ENCODE assay signal across 1 cellular context in the genomic region with DNA sequence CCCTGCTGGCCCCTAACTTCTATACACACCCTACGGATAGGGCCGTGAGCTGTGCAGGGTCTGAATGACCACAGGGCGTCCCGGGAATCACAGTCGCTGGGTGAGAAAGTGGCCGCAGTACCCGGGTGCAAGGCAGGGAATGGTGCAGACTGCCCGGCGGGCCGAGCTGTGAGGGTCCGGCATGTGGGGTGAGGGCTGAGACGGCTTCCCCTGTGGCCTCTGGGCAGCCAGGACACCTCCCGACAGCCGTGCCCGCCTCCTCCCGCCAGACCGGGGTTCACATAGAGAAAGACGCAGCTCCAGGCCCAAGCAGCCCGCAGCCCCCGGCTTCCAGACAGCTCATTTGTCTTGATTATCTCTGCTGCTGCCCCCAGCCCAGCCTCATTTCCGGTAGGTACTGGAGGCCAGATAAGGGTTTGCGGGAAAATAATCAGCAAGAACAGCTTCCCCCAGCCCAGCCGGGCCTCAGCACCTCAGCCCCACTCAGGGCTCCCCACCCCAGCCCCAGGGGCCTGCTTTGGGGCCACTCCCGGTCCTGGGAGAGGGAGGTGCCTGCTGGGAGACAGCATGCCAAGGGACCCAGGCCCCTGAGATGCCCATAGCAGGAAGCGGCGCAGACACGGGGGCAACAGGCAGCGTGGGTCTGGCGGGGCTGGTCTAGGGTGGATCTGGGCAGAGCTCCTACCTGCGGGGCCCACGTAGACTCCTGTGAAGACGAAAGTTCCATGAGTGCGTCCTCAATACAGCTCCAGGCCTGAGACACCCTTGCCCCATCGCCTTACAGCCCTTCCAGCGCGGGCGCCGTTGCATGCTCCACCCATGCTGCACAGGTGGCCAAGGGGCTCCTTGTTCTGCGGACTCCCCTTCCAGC.
TF ChIP-seq lines count a peak whose summit lies in the region.

No MANE protein-coding gene starts in this region.

TF ChIP-seq in K562, 482 proteins besides CTCF, POLR2A, EP300 and RAD21 (continued from another document and continues in another):
- TF ChIP-seq ZBTB40 (IDR thresholded peaks at IDR 0.05) (no peak), ZBTB40 (CRISPR knock-in tag; IDR thresholded peaks at IDR 0.05) (no peak), HES1 (IDR thresholded peaks at IDR 0.05; ENCODE audit: low read depth) (peak; percentile 86), ZNF175 (CRISPR knock-in tag; IDR thresholded peaks at IDR 0.05; ENCODE audit: low read depth) (no peak), ATF4 (CRISPR knock-in tag; IDR thresholded peaks at IDR 0.05) (peak; percentile 51; the same call in 1 of the 2 replicates), SOX6 (IDR thresholded peaks at IDR 0.05) (peak; percentile 83), PHB2 (IDR thresholded peaks at IDR 0.05; ENCODE audit: low read depth) (peak; percentile 75; the same call in 1 of the 2 replicates), FOSL1 (tag; conservative IDR thresholded peaks at IDR 0.05) (no peak; the same call in 1 of the 2 replicates), ZNF609 (CRISPR knock-in tag; IDR thresholded peaks at IDR 0.05; ENCODE audit: borderline replicate concordance) (no peak), STAT5B (CRISPR knock-in tag; IDR thresholded peaks at IDR 0.05) (no peak), MEF2D (tag; conservative IDR thresholded peaks at IDR 0.05; ENCODE audit: low read depth) (no peak), NCOA6 (IDR thresholded peaks at IDR 0.05) (no peak), FOXK1 (CRISPR knock-in tag; IDR thresholded peaks at IDR 0.05; ENCODE audit: borderline replicate concordance) (no peak), PCBP1 (IDR thresholded peaks at IDR 0.05; ENCODE audit: low read depth, low read length, poor library complexity, severe bottlenecking) (no peak), ESRRB (CRISPR knock-in tag; IDR thresholded peaks at IDR 0.05; ENCODE audit: borderline replicate concordance) (no peak), HCFC1 (IDR thresholded peaks at IDR 0.05; ENCODE audit: low read depth, low read length) (no peak), FOXM1 (IDR thresholded peaks at IDR 0.05; ENCODE audit: low read depth) (peak; percentile 89), FOXM1 (CRISPR knock-in tag; IDR thresholded peaks at IDR 0.05; ENCODE audit: low read depth) (no peak), HMGN3 (IDR thresholded peaks at IDR 0.05; ENCODE audit: borderline replicate concordance, extremely low read depth, insufficient read length, low read depth, low read length) (peak; percentile 94), SIN3B (IDR thresholded peaks at IDR 0.05; ENCODE audit: low read depth) (no peak), RBM17 (IDR thresholded peaks at IDR 0.05; ENCODE audit: borderline replicate concordance, low read depth, low read length) (no peak), TEAD4 (IDR thresholded peaks at IDR 0.05; ENCODE audit: low read length) (peak; percentile 97), TEAD4 (CRISPR knock-in tag; IDR thresholded peaks at IDR 0.05; ENCODE audit: borderline replicate concordance) (no peak), NEUROD1 (IDR thresholded peaks at IDR 0.05; ENCODE audit: borderline replicate concordance, low read depth, low read length, partially characterized antibody) (no peak), STAT5A (IDR thresholded peaks at IDR 0.05; ENCODE audit: borderline replicate concordance, low read length) (peak; percentile 83), CREB3L1 (IDR thresholded peaks at IDR 0.05; ENCODE audit: borderline replicate concordance, low read depth) (no peak), PRMT5 (CRISPR knock-in tag; IDR thresholded peaks at IDR 0.05) (no peak)
- TF ChIP-seq, protein P1, sequence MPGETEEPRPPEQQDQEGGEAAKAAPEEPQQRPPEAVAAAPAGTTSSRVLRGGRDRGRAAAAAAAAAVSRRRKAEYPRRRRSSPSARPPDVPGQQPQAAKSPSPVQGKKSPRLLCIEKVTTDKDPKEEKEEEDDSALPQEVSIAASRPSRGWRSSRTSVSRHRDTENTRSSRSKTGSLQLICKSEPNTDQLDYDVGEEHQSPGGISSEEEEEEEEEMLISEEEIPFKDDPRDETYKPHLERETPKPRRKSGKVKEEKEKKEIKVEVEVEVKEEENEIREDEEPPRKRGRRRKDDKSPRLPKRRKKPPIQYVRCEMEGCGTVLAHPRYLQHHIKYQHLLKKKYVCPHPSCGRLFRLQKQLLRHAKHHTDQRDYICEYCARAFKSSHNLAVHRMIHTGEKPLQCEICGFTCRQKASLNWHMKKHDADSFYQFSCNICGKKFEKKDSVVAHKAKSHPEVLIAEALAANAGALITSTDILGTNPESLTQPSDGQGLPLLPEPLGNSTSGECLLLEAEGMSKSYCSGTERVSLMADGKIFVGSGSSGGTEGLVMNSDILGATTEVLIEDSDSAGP (CRISPR knock-in tag; IDR thresholded peaks at IDR 0.05): no peak
- TF ChIP-seq, protein P2, sequence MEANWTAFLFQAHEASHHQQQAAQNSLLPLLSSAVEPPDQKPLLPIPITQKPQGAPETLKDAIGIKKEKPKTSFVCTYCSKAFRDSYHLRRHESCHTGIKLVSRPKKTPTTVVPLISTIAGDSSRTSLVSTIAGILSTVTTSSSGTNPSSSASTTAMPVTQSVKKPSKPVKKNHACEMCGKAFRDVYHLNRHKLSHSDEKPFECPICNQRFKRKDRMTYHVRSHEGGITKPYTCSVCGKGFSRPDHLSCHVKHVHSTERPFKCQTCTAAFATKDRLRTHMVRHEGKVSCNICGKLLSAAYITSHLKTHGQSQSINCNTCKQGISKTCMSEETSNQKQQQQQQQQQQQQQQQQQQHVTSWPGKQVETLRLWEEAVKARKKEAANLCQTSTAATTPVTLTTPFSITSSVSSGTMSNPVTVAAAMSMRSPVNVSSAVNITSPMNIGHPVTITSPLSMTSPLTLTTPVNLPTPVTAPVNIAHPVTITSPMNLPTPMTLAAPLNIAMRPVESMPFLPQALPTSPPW (CRISPR knock-in tag; IDR thresholded peaks at IDR 0.05): peak; percentile 89
- TF ChIP-seq, protein P3, sequence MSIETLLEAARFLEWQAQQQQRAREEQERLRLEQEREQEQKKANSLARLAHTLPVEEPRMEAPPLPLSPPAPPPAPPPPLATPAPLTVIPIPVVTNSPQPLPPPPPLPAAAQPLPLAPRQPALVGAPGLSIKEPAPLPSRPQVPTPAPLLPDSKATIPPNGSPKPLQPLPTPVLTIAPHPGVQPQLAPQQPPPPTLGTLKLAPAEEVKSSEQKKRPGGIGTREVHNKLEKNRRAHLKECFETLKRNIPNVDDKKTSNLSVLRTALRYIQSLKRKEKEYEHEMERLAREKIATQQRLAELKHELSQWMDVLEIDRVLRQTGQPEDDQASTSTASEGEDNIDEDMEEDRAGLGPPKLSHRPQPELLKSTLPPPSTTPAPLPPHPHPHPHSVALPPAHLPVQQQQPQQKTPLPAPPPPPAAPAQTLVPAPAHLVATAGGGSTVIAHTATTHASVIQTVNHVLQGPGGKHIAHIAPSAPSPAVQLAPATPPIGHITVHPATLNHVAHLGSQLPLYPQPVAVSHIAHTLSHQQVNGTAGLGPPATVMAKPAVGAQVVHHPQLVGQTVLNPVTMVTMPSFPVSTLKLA (conservative IDR thresholded peaks at IDR 0.05): 0 out of 4 replicates have a peak, but pooled peaks of 1 of the 2 experiments have one; percentile 19
